8 cellular contexts compared by ENCODE assay signal in the genomic region with DNA sequence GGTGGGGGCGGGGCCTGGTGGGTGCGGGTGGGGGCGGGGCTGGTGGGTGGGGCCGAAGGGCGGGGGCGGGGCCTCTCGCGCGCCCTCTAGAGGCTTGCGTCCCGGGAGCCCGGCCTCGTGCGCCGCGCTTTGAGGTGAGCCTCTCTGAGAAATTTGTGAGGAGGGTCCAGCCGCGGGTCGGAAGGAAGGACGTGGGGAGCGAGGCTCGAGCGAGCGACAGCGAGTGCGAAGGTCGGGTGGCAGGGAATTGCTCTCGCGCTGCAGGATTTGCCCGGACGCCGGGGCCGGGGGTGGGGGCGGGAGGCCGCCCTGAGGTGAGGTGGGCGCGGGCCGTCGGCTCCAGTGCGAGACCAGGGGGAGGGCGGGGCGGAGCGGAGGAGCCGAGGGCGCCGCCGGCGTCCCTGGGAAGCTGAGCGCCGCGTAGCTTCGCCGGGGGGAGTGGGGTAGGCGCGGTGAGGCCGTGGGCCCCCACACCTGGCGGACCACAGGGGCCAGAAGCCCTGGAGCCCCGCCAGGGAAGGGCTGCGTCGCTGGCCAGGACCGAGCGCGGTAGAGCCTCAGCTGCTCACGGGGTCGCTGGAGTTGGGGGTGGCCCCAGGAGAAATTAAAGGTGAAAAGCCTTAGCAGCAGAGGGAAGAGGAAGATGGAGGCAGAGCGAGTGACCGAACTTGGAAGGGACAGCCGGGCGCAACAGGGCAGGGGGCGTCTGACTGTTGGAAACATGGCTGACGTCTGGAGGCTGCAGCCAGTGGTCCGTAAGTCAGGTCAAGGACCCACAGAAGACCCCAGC. TPM values are rescaled to one million over a fixed set of nuclear protein-coding genes. Genes with fewer than 3 reads are reported as not detected.
DNase-seq lines count a peak whose midpoint lies in the region; ATAC-seq and TF ChIP-seq lines count a peak whose summit lies in the region.

No MANE protein-coding gene starts in this region.

- H3K36me3 ChIP-seq in BLaER1 (peaks cover 37% of the 10 kb centered on the region), OCI-LY1 (ENCODE audit: insufficient read depth, low read length) (peaks cover 53% of the 10 kb centered on the region), lung (ENCODE audit: control insufficient read depth in 2 of 2, insufficient read depth in 2 of 2, low read length in 2 of 2) (peaks cover 0 to 5% of the 10 kb centered on the region in 2 donors)

- no peaks in the 10 kb centered on the region for H3K9me3 Mint-ChIP-seq in central memory CD8-positive, alpha-beta T cell
- peaks cover 13% of the 10 kb centered on the region for H3K9me3 Mint-ChIP-seq in type B pancreatic cell

- TF ChIP-seq POLR2A in GM18526 (IDR thresholded peaks at IDR 0.05; ENCODE audit: extremely low read depth, insufficient read length): peak; percentile 40

- H3K27ac ChIP-seq in BLaER1 (peak overlapping the region; percentile 86), OCI-LY1 (ENCODE audit: low read depth, low read length, poor library complexity, severe bottlenecking) (peak overlapping the region; percentile 55), lung (ENCODE audit: low read depth in 1 of 2, low read length in 1 of 2) (peak overlapping the region in 1 of 2 donors; percentile 9)

- peaks cover 18% of the 10 kb centered on the region; the same call in 1 of the 2 replicates for H3K79me2 ChIP-seq in OCI-LY1 (ENCODE audit: insufficient read depth, low read length)

- H3K4me2 ChIP-seq in BLaER1 (peak overlapping the region; percentile 98), OCI-LY1 (ENCODE audit: low read length) (peak overlapping the region; percentile 89)

- peak; percentile 41 for TF ChIP-seq CTCF in OCI-LY1 (IDR thresholded peaks at IDR 0.05; ENCODE audit: low read length)
- TF ChIP-seq CTCF in lung (IDR thresholded peaks at IDR 0.05; ENCODE audit: control extremely low read depth, extremely low read depth): no peak
- TF ChIP-seq CTCF in type B pancreatic cell (conservative IDR thresholded peaks at IDR 0.05): peak; percentile 64

- no peak for DNase-seq in central memory CD8-positive, alpha-beta T cell (ENCODE audit: low spot score in 2 of 2)
- DNase-seq in lung (ENCODE audit: low spot score) (no peak), type B pancreatic cell (ENCODE audit: extremely low spot score, unreplicated experiment) (peak; percentile 71)
- DNase-seq in activated effector memory CD4-positive, alpha-beta T cell treated with Interleukin-2 at 50 U/mL for 16 hours: no peak

- no peak overlapping the region for H2AFZ ChIP-seq in OCI-LY1 (ENCODE audit: low read length)

- H3K4me1 Mint-ChIP-seq in central memory CD8-positive, alpha-beta T cell: peaks cover 74% of the 10 kb centered on the region
- H3K4me1 Mint-ChIP-seq in type B pancreatic cell (ENCODE audit: unreplicated experiment): peaks cover 27% of the 10 kb centered on the region

- H3K9ac ChIP-seq in BLaER1 (peak overlapping the region; percentile 90), OCI-LY1 (ENCODE audit: low read length) (peak overlapping the region; percentile 79)

- H3K9me2 ChIP-seq in OCI-LY1 (ENCODE audit: low read depth, low read length): no peaks in the 10 kb centered on the region

- H3K4me3 ChIP-seq in BLaER1 (peak overlapping the region; percentile 80), OCI-LY1 (ENCODE audit: low read depth, low read length, poor library complexity, severe bottlenecking) (peak overlapping the region; percentile 75), lung (peak overlapping the region; percentile 39)

- H3K27me3 Mint-ChIP-seq in central memory CD8-positive, alpha-beta T cell: no peaks in the 10 kb centered on the region
- no peaks in the 10 kb centered on the region for H3K27me3 Mint-ChIP-seq in type B pancreatic cell

- peak overlapping the region; percentile 91 for H3K27ac Mint-ChIP-seq in central memory CD8-positive, alpha-beta T cell (ENCODE audit: low read depth)
- peak overlapping the region; percentile 97 for H3K27ac Mint-ChIP-seq in type B pancreatic cell

- H3K4me3 Mint-ChIP-seq in central memory CD8-positive, alpha-beta T cell: peak overlapping the region; percentile 82
- H3K4me3 Mint-ChIP-seq in type B pancreatic cell: peak overlapping the region; percentile 97

- WGBS in lung, 2 donors: 1 to 2% methylated on average over 58 to 71 of the region's 72 CpGs

- H3K27me3 ChIP-seq in BLaER1: no peaks in the 10 kb centered on the region
- H3K27me3 ChIP-seq in OCI-LY1 (ENCODE audit: insufficient read depth, low read length): no peaks in the 10 kb centered on the region
- no peaks in the 10 kb centered on the region for H3K27me3 ChIP-seq in lung (ENCODE audit: control insufficient read depth, insufficient read depth)

- H3F3A ChIP-seq in OCI-LY1 (ENCODE audit: insufficient read depth, low read length): no peaks in the 10 kb centered on the region

- no peaks in the 10 kb centered on the region; the same call in 1 of the 2 replicates for H3K9me3 ChIP-seq in BLaER1
- H3K9me3 ChIP-seq in OCI-LY1 (ENCODE audit: low read length): no peaks in the 10 kb centered on the region
- H3K9me3 ChIP-seq in lung (ENCODE audit: control insufficient read depth in 2 of 2, insufficient read depth in 1 of 2, low read length in 1 of 2): peaks cover 0 to 2% of the 10 kb centered on the region in 2 donors

- H3K4me1 ChIP-seq in BLaER1 (peaks cover 47% of the 10 kb centered on the region), OCI-LY1 (ENCODE audit: insufficient read depth, low read length, severe bottlenecking) (peaks cover 49% of the 10 kb centered on the region), lung (ENCODE audit: control insufficient read depth in 2 of 2, insufficient read depth in 2 of 2, low read length in 2 of 2) (peaks cover 0 to 23% of the 10 kb centered on the region in 2 donors)

- ATAC-seq in HG03097 (IDR thresholded peaks at IDR 0.05; ENCODE audit: low FRiP score, unreplicated experiment): peak; percentile 24
- peak; percentile 25 for ATAC-seq in central memory CD8-positive, alpha-beta T cell (replicated peaks; ENCODE audit: extremely low read depth, poor library complexity, severe bottlenecking)
- ATAC-seq in lung (ENCODE audit: insufficient read depth, low FRiP score): peak; percentile 57

- H4K20me1 ChIP-seq in BLaER1: peaks cover 25% of the 10 kb centered on the region
- H4K20me1 ChIP-seq in OCI-LY1 (ENCODE audit: insufficient read depth, low read length): no peaks in the 10 kb centered on the region

- peaks cover 12% of the 10 kb centered on the region for H3K36me3 Mint-ChIP-seq in central memory CD8-positive, alpha-beta T cell (ENCODE audit: insufficient read depth)
- H3K36me3 Mint-ChIP-seq in type B pancreatic cell: peaks cover 52% of the 10 kb centered on the region

RNA-seq across cellular contexts. Expression of a gene that starts 0.8 kb away (rescaled TPM):
- total RNA-seq in lung (100 to 1,000 TPM; 110 to 152 TPM), type B pancreatic cell (ENCODE audit: low replicate concordance) (60.7 and 70.2 TPM in 2 replicates)
- polyA plus RNA-seq in lung: 10 to 100 TPM; 54.6 to 88.0 TPM

RNA-seq across cellular contexts. Expression of a gene that starts 45.1 kb away (rescaled TPM):
- total RNA-seq in lung: 10 to 100 TPM; 10.6 to 15.6 TPM
- polyA plus RNA-seq in lung: 10 to 100 TPM in 1 of 2 donors, 1 to 10 TPM in 1; 6.6 to 11.3 TPM
- 18.5 and 24.7 TPM in 2 replicates for total RNA-seq in type B pancreatic cell (ENCODE audit: low replicate concordance)

RNA-seq across cellular contexts. Expression of a gene that starts 56.1 kb away (rescaled TPM):
- total RNA-seq in lung (100 to 1,000 TPM; 114 TPM), type B pancreatic cell (ENCODE audit: low replicate concordance) (89.9 and 120 TPM in 2 replicates)
- 10 to 100 TPM; 40.7 to 43.8 TPM for polyA plus RNA-seq in lung

RNA-seq across cellular contexts. Expression of a gene that starts 56.8 kb away (rescaled TPM):
- 10 to 100 TPM; 12.7 to 17.4 TPM for total RNA-seq in lung
- 10 to 100 TPM in 1 of 2 donors, 1 to 10 TPM in 1; 7.6 to 32.1 TPM for polyA plus RNA-seq in lung
- 17.9 and 20.0 TPM in 2 replicates for total RNA-seq in type B pancreatic cell (ENCODE audit: low replicate concordance)
